In genomic region chr1:15432327-15432726, GRCh38 we compare ENCODE assay signal across 17 cellular contexts. TPM values are rescaled to one million over a fixed set of nuclear protein-coding genes. Genes with fewer than 3 reads are reported as not detected.
DNase-seq lines count a peak whose midpoint lies in the region; ATAC-seq and TF ChIP-seq lines count a peak whose summit lies in the region.
"Had no signal": no experiment of that assay in that cellular context is flagged by ENCODE, and none has a peak within 500 bp of the region (broad histone marks: within the 10 kb centered on the region; RNA-seq: fewer than 3 reads in every experiment).

No MANE protein-coding gene starts in this region.

- TF ChIP-seq CTCF in Calu3 (IDR thresholded peaks at IDR 0.05; ENCODE audit: unreplicated experiment), result no peak
- no peak for TF ChIP-seq CTCF in chondrocyte (IDR thresholded peaks at IDR 0.05)
- no peak for TF ChIP-seq CTCF in osteoblast (IDR thresholded peaks at IDR 0.05; ENCODE audit: extremely low read depth, low read depth, low read length)
- TF ChIP-seq CTCF in omental fat pad (IDR thresholded peaks at IDR 0.05), result no peak

- peaks cover 15% of the 10 kb centered on the region for H3K36me3 ChIP-seq in osteoblast (ENCODE audit: insufficient read depth, low read length)

- no TSS peak for BruUV-seq in Calu3 (replicated peaks; lab: Mats Ljungman, UMichigan)

- H3K4me2 ChIP-seq in osteoblast (ENCODE audit: insufficient read depth, low read length), result no peak overlapping the region

- no peaks in the 10 kb centered on the region for H3K79me2 ChIP-seq in osteoblast (ENCODE audit: insufficient read depth, low read length)

- CTCF ChIA-PET in Calu3 (lab: Charles Lee), result interaction anchor here (0.6 to 2.6 kb wide), 3 partner anchors 15 to 192 kb away, joined by 3 to 20 read pairs (median 3); no protein-coding TSS in a partner anchor

- H3K4me1 Mint-ChIP-seq in Calu3 (ENCODE audit: low read depth, unreplicated experiment) (no peaks in the 10 kb centered on the region), chondrocyte (ENCODE audit: low read depth) (no peaks in the 10 kb centered on the region)

- H3K36me3 Mint-ChIP-seq in Calu3 (ENCODE audit: insufficient read depth, unreplicated experiment) (peaks cover 28% of the 10 kb centered on the region), chondrocyte (ENCODE audit: low read depth) (peaks cover 2% of the 10 kb centered on the region)
- H3K36me3 Mint-ChIP-seq: type B pancreatic cell had no signal

- H4K20me1 ChIP-seq in osteoblast (ENCODE audit: insufficient read depth, low read length), result peaks cover 3% of the 10 kb centered on the region

- intact Hi-C loops in Calu3 (cut with micrococcal nuclease; ENCODE audit: unreplicated experiment), result no loop called here

- H3K27ac ChIP-seq in osteoblast (ENCODE audit: low read depth, low read length), result peak overlapping the region; percentile 60
- H3K27ac ChIP-seq: C4-2B had no signal

- no peak overlapping the region for H2AFZ ChIP-seq in osteoblast (ENCODE audit: low read length)

- no peak for ATAC-seq in omental fat pad (ENCODE audit: low FRiP score)
- no peak for ATAC-seq in GM18511 (IDR thresholded peaks at IDR 0.05; ENCODE audit: unreplicated experiment)

- no peaks in the 10 kb centered on the region for H3K9me3 Mint-ChIP-seq in Calu3 (ENCODE audit: low read depth, unreplicated experiment)
- no peaks in the 10 kb centered on the region for H3K9me3 Mint-ChIP-seq in chondrocyte (ENCODE audit: low read depth)
- H3K9me3 Mint-ChIP-seq: type B pancreatic cell had no signal

- H3K4me1 ChIP-seq in osteoblast (ENCODE audit: insufficient read depth, low read length), result peaks cover 18% of the 10 kb centered on the region

- H3K4me3 Mint-ChIP-seq in Calu3 (ENCODE audit: low read depth, unreplicated experiment) (peak overlapping the region; percentile 24), chondrocyte (ENCODE audit: unreplicated experiment) (no peak overlapping the region)
- H3K4me3 Mint-ChIP-seq: type B pancreatic cell had no signal

- H3K27me3 Mint-ChIP-seq in Calu3 (ENCODE audit: unreplicated experiment), result no peaks in the 10 kb centered on the region
- no peaks in the 10 kb centered on the region for H3K27me3 Mint-ChIP-seq in chondrocyte (ENCODE audit: low read depth)
- H3K27me3 Mint-ChIP-seq: type B pancreatic cell had no signal

- DNase-seq in Calu3 (no peak), NCI-H1092 (lab: John Stamatoyannopoulos, UW) (peak; percentile 26), chondrocyte (ENCODE audit: low spot score) (peak; percentile 61), osteoblast (ENCODE audit: insufficient read length, low spot score, missing footprints) (peak; percentile 60), omental fat pad (ENCODE audit: low spot score) (no peak), islet precursor cell (no peak)
- DNase-seq: activated CD8-positive, alpha-beta memory T cell treated with anti-CD3 and anti-CD28 coated beads for 24 hours; activated effector memory CD4-positive, alpha-beta T cell treated with anti-CD3 and anti-CD28 coated beads, Interleukin-2, amount 50 U/mL, for 16 hours; effector CD8-positive, alpha-beta T cell; Karpas-422; mesendoderm; NCI-H2029 had no signal

- H3K27me3 ChIP-seq in osteoblast (ENCODE audit: insufficient read depth, low read length), result no peaks in the 10 kb centered on the region

- H3K4me3 ChIP-seq in osteoblast (ENCODE audit: insufficient read depth, low read length), result no peak overlapping the region

- H3K27ac Mint-ChIP-seq in Calu3 (ENCODE audit: unreplicated experiment), result peak overlapping the region; percentile 60
- H3K27ac Mint-ChIP-seq in chondrocyte (ENCODE audit: unreplicated experiment), result no peak overlapping the region
- H3K27ac Mint-ChIP-seq: type B pancreatic cell had no signal

- H3K9me3 ChIP-seq in osteoblast (ENCODE audit: low read depth, low read length), result no peaks in the 10 kb centered on the region

RNA-seq across cellular contexts. Expression of gene CTRC, which starts 5.9 kb away (rescaled TPM):
- not detected in 2 replicates for total RNA-seq in Calu3 (2022)
- total RNA-seq in chondrocyte, result not detected in 3 replicates
- not detected in 2 replicates for total RNA-seq in osteoblast
- under 1 TPM in 2 of 4 donors, not detected in 2; 0.36 to 0.74 TPM for total RNA-seq in omental fat pad
- total RNA-seq: SK-MEL-5 had no signal

RNA-seq across cellular contexts. Expression of gene EFHD2, which starts 22.6 kb away (rescaled TPM):
- total RNA-seq in Calu3 (2022) (51.0 and 57.8 TPM in 2 replicates), chondrocyte (7.9 to 10.4 TPM (median 9.6 TPM) in 3 replicates), osteoblast (35.8 and 36.8 TPM in 2 replicates), omental fat pad (100 to 1,000 TPM in 1 of 4 donors, 10 to 100 TPM in 3; 35.6 to 120 (median 54.4) TPM)

RNA-seq across cellular contexts. Expression of gene CELA2A, which starts 24.2 kb away (rescaled TPM):
- total RNA-seq in Calu3 (2022), result not detected in 2 replicates
- not detected in 3 replicates for total RNA-seq in chondrocyte
- total RNA-seq in osteoblast, result not detected in 2 replicates
- not detected for total RNA-seq in omental fat pad
- total RNA-seq: H4, SK-MEL-5 had no signal

RNA-seq across cellular contexts. Expression of gene CELA2B, which starts 43.6 kb away (rescaled TPM):
- total RNA-seq in Calu3 (2022) (not detected in 2 replicates), chondrocyte (not detected in 3 replicates), osteoblast (0.36 TPM in 1 of 2 replicates, not detected in the other), omental fat pad (not detected)
- total RNA-seq: H4, SK-MEL-5 had no signal

Comparison
In these comparisons a context has a peak if more than half of its experiments do, and no peak if none do; other contexts are left out.
1. DNase-seq: peak in NCI-H1092 (single experiment), chondrocyte (single experiment) and osteoblast (single experiment); none in Calu3 (single experiment), omental fat pad (single experiment) and islet precursor cell (single experiment).